1 cellular context compared by ENCODE assay signal in genomic region chr1:207840380-207840779, GRCh38.
TF ChIP-seq lines count a peak whose summit lies in the region.

No MANE protein-coding gene starts in this region.

TF ChIP-seq in SK-N-SH treated with all-trans-retinoic acid at 6 μM for 48 hours, 23 proteins besides CTCF, POLR2A, EP300 and RAD21 (continued from another document):
- TF ChIP-seq PATZ1 (CRISPR knock-in tag; IDR thresholded peaks at IDR 0.05; ENCODE audit: borderline replicate concordance) (no peak), CSDC2 (CRISPR knock-in tag; IDR thresholded peaks at IDR 0.05) (no peak), ZNF8 (CRISPR knock-in tag; IDR thresholded peaks at IDR 0.05) (no peak), CREB5 (CRISPR knock-in tag; IDR thresholded peaks at IDR 0.05; ENCODE audit: low read depth) (no peak), TCF4 (CRISPR knock-in tag; IDR thresholded peaks at IDR 0.05; ENCODE audit: borderline replicate concordance) (no peak), PPARA (CRISPR knock-in tag; IDR thresholded peaks at IDR 0.05; ENCODE audit: borderline replicate concordance) (no peak), ZC3H10 (CRISPR knock-in tag; IDR thresholded peaks at IDR 0.05) (no peak)
